In genomic region chr10:58556516-58556915, GRCh38 we compare ENCODE assay signal across 27 cellular contexts. TPM values are rescaled to one million over a fixed set of nuclear protein-coding genes. Genes with fewer than 3 reads are reported as not detected.
"Had no signal": no experiment of that assay in that cellular context is flagged by ENCODE, and none has a peak within 500 bp of the region (broad histone marks: within the 10 kb centered on the region; RNA-seq: fewer than 3 reads in every experiment).

No MANE protein-coding gene starts in this region.

- H3K9me3 Mint-ChIP-seq: activated CD4-positive, alpha-beta T cell treated with anti-CD3 and anti-CD28 coated beads, Interleukin-2, amount 10 ng/mL, durations not matched to agents 24 days and 14 days; activated T-helper 1 cell treated with anti-CD3 and anti-CD28 coated beads, Interleukin-12 subunit alpha, Interleukin-12 subunit beta, Interleukin-2, Interleukin-4 antibody, amounts not matched to agents 30 ng/mL and 10 ng/mL and 1 ng/mL, durations not matched to agents 14 hours and 24 hours and 36 hours had no signal

- H3K27ac Mint-ChIP-seq: activated B cell treated with CpG ODN at 0.5 μM for 24 hours; activated CD4-positive, alpha-beta T cell treated with anti-CD3 and anti-CD28 coated beads, Interleukin-2, amount 10 ng/mL, durations not matched to agents 24 days and 14 days; activated CD8-positive, alpha-beta memory T cell treated with anti-CD3 and anti-CD28 coated beads, Interleukin-2, amount 10 ng/mL, durations not matched to agents 7 days and 5 days; activated naive CD4-positive, alpha-beta T cell treated with anti-CD3 and anti-CD28 coated beads, Interleukin-2, amount 50 U/mL, for 24 hours; activated T-cell treated with anti-CD3 and anti-CD28 coated beads, Interleukin-2, amount 50 U/mL, for 24 hours; activated T-helper 1 cell treated with anti-CD3 and anti-CD28 coated beads, Interleukin-12 subunit alpha, Interleukin-12 subunit beta, Interleukin-2, Interleukin-4 antibody, amounts not matched to agents 30 ng/mL and 10 ng/mL and 1 ng/mL, durations not matched to agents 14 hours and 24 hours and 36 hours; T-helper 17 cell had no signal

- H3K4me2 ChIP-seq: PC-9 had no signal

- H3K4me3 ChIP-seq: body of pancreas, K562, PC-9 had no signal

- H3K4me1 Mint-ChIP-seq: activated B cell treated with CpG ODN at 0.5 μM for 24 hours; activated CD4-positive, alpha-beta T cell treated with anti-CD3 and anti-CD28 coated beads, Interleukin-2, amount 10 ng/mL, durations not matched to agents 24 days and 14 days; activated CD8-positive, alpha-beta memory T cell treated with anti-CD3 and anti-CD28 coated beads, Interleukin-2, amount 10 ng/mL, durations not matched to agents 7 days and 5 days; activated naive CD4-positive, alpha-beta T cell treated with anti-CD3 and anti-CD28 coated beads, Interleukin-2, amount 50 U/mL, for 24 hours; central memory CD8-positive, alpha-beta T cell had no signal

- FAIRE-seq: K562, TTC549 had no signal

- H3K4me3 Mint-ChIP-seq: activated B cell treated with CpG ODN at 0.5 μM for 24 hours; activated CD4-positive, alpha-beta T cell treated with anti-CD3 and anti-CD28 coated beads, Interleukin-2, amount 10 ng/mL, durations not matched to agents 24 days and 14 days; activated CD8-positive, alpha-beta memory T cell treated with anti-CD3 and anti-CD28 coated beads, Interleukin-2, amount 10 ng/mL, durations not matched to agents 7 days and 5 days; activated naive CD4-positive, alpha-beta T cell treated with anti-CD3 and anti-CD28 coated beads, Interleukin-2, amount 50 U/mL, for 24 hours; activated T-cell treated with anti-CD3 and anti-CD28 coated beads, Interleukin-2, amount 50 U/mL, for 24 hours; activated T-helper 1 cell treated with anti-CD3 and anti-CD28 coated beads, Interleukin-12 subunit alpha, Interleukin-12 subunit beta, Interleukin-2, Interleukin-4 antibody, amounts not matched to agents 30 ng/mL and 10 ng/mL and 1 ng/mL, durations not matched to agents 14 hours and 24 hours and 36 hours; central memory CD8-positive, alpha-beta T cell; T-helper 17 cell had no signal

- H2AFZ ChIP-seq: PC-9 had no signal

- H3K4me1 ChIP-seq: body of pancreas had no signal

- DNase-seq: activated B cell treated with CpG ODN at 0.5 μM for 24 hours; activated CD4-positive, alpha-beta T cell treated with anti-CD3 and anti-CD28 coated beads for 1 hour; activated CD4-positive, alpha-beta T cell treated with anti-CD3 and anti-CD28 coated beads, Interleukin-2, amount 10 ng/mL, durations not matched to agents 24 days and 14 days; activated CD4-positive, alpha-beta T cell treated with anti-CD3 and anti-CD28 coated beads, Interleukin-2, amount 50 U/mL, for 48 hours; activated CD8-positive, alpha-beta memory T cell treated with anti-CD3 and anti-CD28 coated beads, Interleukin-2, amount 10 ng/mL, durations not matched to agents 7 days and 5 days; activated effector memory CD4-positive, alpha-beta T cell treated with Interleukin-2 at 50 U/mL for 16 hours; activated naive CD4-positive, alpha-beta T cell; activated T-cell treated with anti-CD3 and anti-CD28 coated beads, Interleukin-2, amount 50 U/mL, for 24 hours; aorta; body of pancreas; Karpas-422; NCI-H146; NCI-H187 treated with DMSO at 0.1 percent for 48 hours; NCI-H2107; NCI-H2171 treated with DMSO at 0.1 percent for 48 hours; NCI-H226; NCI-H510A; NCI-H69; PC-9; SIG-M5; T-helper 17 cell; T-helper 9 cell had no signal

- H3K27me3 Mint-ChIP-seq: activated B cell treated with CpG ODN at 0.5 μM for 24 hours; activated CD4-positive, alpha-beta T cell treated with anti-CD3 and anti-CD28 coated beads, Interleukin-2, amount 10 ng/mL, durations not matched to agents 24 days and 14 days; activated CD8-positive, alpha-beta memory T cell treated with anti-CD3 and anti-CD28 coated beads, Interleukin-2, amount 10 ng/mL, durations not matched to agents 7 days and 5 days; activated naive CD4-positive, alpha-beta T cell treated with anti-CD3 and anti-CD28 coated beads, Interleukin-2, amount 50 U/mL, for 24 hours; activated T-cell treated with anti-CD3 and anti-CD28 coated beads, Interleukin-2, amount 50 U/mL, for 24 hours; central memory CD8-positive, alpha-beta T cell; T-helper 17 cell had no signal

- ATAC-seq: activated CD8-positive, alpha-beta memory T cell treated with anti-CD3 and anti-CD28 coated beads, Interleukin-2, amount 10 ng/mL, durations not matched to agents 7 days and 5 days; K562; T-helper 17 cell had no signal

- H3K27me3 ChIP-seq: body of pancreas had no signal

- H3K27ac ChIP-seq: PC-9 had no signal

- H3K36me3 Mint-ChIP-seq: activated CD8-positive, alpha-beta memory T cell treated with anti-CD3 and anti-CD28 coated beads, Interleukin-2, amount 10 ng/mL, durations not matched to agents 7 days and 5 days; activated naive CD4-positive, alpha-beta T cell treated with anti-CD3 and anti-CD28 coated beads, Interleukin-2, amount 50 U/mL, for 24 hours had no signal

RNA-seq across cellular contexts. Expression of gene BICC1, which starts 43.8 kb away (rescaled TPM):
- total RNA-seq: activated B cell treated with CpG ODN at 0.5 μM for 24 hours; activated CD4-positive, alpha-beta T cell treated with anti-CD3 and anti-CD28 coated beads, Interleukin-2, amount 10 ng/mL, durations not matched to agents 24 days and 14 days; K562; PC-9; T-helper 17 cell had no signal
- polyA plus RNA-seq: K562 had no signal
